ENCODE assay signal across 21 cellular contexts in genomic region chr2:14642499-14642898, GRCh38. TPM values are rescaled to one million over a fixed set of nuclear protein-coding genes. Genes with fewer than 3 reads are reported as not detected.
DNase-seq lines count a peak whose midpoint lies in the region; FAIRE-seq and TF ChIP-seq lines count a peak whose summit lies in the region.
"Had no signal": no experiment of that assay in that cellular context is flagged by ENCODE, and none has a peak within 500 bp of the region (broad histone marks: within the 10 kb centered on the region; RNA-seq: fewer than 3 reads in every experiment).

No MANE protein-coding gene starts in this region.

- H3K27me3 ChIP-seq in Karpas-422 (ENCODE audit: low read length) (no peaks in the 10 kb centered on the region), WERI-Rb-1 (ENCODE audit: insufficient read depth, low read depth, severe bottlenecking) (no peaks in the 10 kb centered on the region)
- H3K27me3 ChIP-seq: upper lobe of right lung had no signal

- H3K27ac ChIP-seq in Karpas-422 (ENCODE audit: low read length) = no peak overlapping the region
- no peak overlapping the region for H3K27ac ChIP-seq in WERI-Rb-1
- H3K27ac ChIP-seq: parathyroid adenoma, spleen, upper lobe of right lung had no signal

- FAIRE-seq in GM19239 (lab: Jason Lieb, UNC) = no peak

- no peaks in the 10 kb centered on the region for H3K9me2 ChIP-seq in Karpas-422 (replicated peaks; ENCODE audit: insufficient read depth, low read length)

- no peak overlapping the region for H3K9ac ChIP-seq in Karpas-422 (ENCODE audit: low read length)
- H3K9ac ChIP-seq: parathyroid adenoma had no signal

- no peaks in the 10 kb centered on the region for H4K20me1 ChIP-seq in Karpas-422 (ENCODE audit: insufficient read depth, low read depth, low read length)

- H3K4me3 ChIP-seq in Karpas-422 (ENCODE audit: low read length) (no peak overlapping the region), WERI-Rb-1 (ENCODE audit: low read depth, low read length) (no peak overlapping the region)
- H3K4me3 ChIP-seq: spleen, upper lobe of right lung had no signal

- H3K27me3 Mint-ChIP-seq in neural crest cell (ENCODE audit: low read depth) = peaks cover 38% of the 10 kb centered on the region
- no peaks in the 10 kb centered on the region for H3K27me3 Mint-ChIP-seq in activated CD4-positive, alpha-beta T cell treated with anti-CD3 and anti-CD28 coated beads, Interleukin-2, amount 10 ng/mL, durations not matched to agents 24 days and 14 days

- no peak overlapping the region for H3K27ac Mint-ChIP-seq in neural crest cell (ENCODE audit: unreplicated experiment)
- H3K27ac Mint-ChIP-seq in activated CD4-positive, alpha-beta T cell treated with anti-CD3 and anti-CD28 coated beads, Interleukin-2, amount 10 ng/mL, durations not matched to agents 24 days and 14 days = no peak overlapping the region
- H3K27ac Mint-ChIP-seq: activated T-helper 2 cell treated with anti-CD3 and anti-CD28 coated beads, Interferon-gamma antibody, Interleukin-2, Interleukin-4, amounts not matched to agents 10 μg/mL and 5 μg/mL and 100 μg/mL, durations not matched to agents 14 hours and 24 hours and 36 hours; stimulated activated naive CD8-positive, alpha-beta T cell treated with anti-CD3 and anti-CD28 coated beads, Interleukin-15, Interleukin-2, amounts not matched to agents 100 ng/mL and 50 ng/mL, for 24 hours; T-helper 1 cell treated with Interleukin-12 subunit alpha and Interleukin-12 subunit beta and Interleukin-4 antibody, amounts not matched to agents 30 μg/mL and 1 μg/mL, for 36 hours had no signal

- H3K36me3 Mint-ChIP-seq in neural crest cell (ENCODE audit: low read depth) = no peaks in the 10 kb centered on the region
- H3K36me3 Mint-ChIP-seq in activated CD4-positive, alpha-beta T cell treated with anti-CD3 and anti-CD28 coated beads, Interleukin-2, amount 10 ng/mL, durations not matched to agents 24 days and 14 days (ENCODE audit: low read depth) = no peaks in the 10 kb centered on the region

- no peaks in the 10 kb centered on the region for H3K79me2 ChIP-seq in Karpas-422 (ENCODE audit: low read length)
- H3K79me2 ChIP-seq: parathyroid adenoma had no signal

- no peaks in the 10 kb centered on the region for H3K36me3 ChIP-seq in Karpas-422 (ENCODE audit: insufficient read depth, low read length)
- no peaks in the 10 kb centered on the region for H3K36me3 ChIP-seq in WERI-Rb-1
- H3K36me3 ChIP-seq: spleen, upper lobe of right lung had no signal

- no peaks in the 10 kb centered on the region for H3K9me3 Mint-ChIP-seq in neural crest cell
- no peaks in the 10 kb centered on the region for H3K9me3 Mint-ChIP-seq in activated CD4-positive, alpha-beta T cell treated with anti-CD3 and anti-CD28 coated beads, Interleukin-2, amount 10 ng/mL, durations not matched to agents 24 days and 14 days
- H3K9me3 Mint-ChIP-seq: activated T-helper 2 cell treated with anti-CD3 and anti-CD28 coated beads, Interferon-gamma antibody, Interleukin-2, Interleukin-4, amounts not matched to agents 10 μg/mL and 5 μg/mL and 100 μg/mL, durations not matched to agents 14 hours and 24 hours and 36 hours; central memory CD8-positive, alpha-beta T cell; stimulated activated naive CD8-positive, alpha-beta T cell treated with anti-CD3 and anti-CD28 coated beads, Interleukin-15, Interleukin-2, amounts not matched to agents 100 ng/mL and 50 ng/mL, for 24 hours; T-helper 1 cell treated with Interleukin-12 subunit alpha and Interleukin-12 subunit beta and Interleukin-4 antibody, amounts not matched to agents 30 μg/mL and 1 μg/mL, for 36 hours had no signal

- no peak overlapping the region for H3K4me2 ChIP-seq in Karpas-422 (ENCODE audit: low read depth, low read length, poor library complexity, severe bottlenecking)

- H3K4me3 Mint-ChIP-seq in neural crest cell = no peak overlapping the region
- no peak overlapping the region for H3K4me3 Mint-ChIP-seq in activated CD4-positive, alpha-beta T cell treated with anti-CD3 and anti-CD28 coated beads, Interleukin-2, amount 10 ng/mL, durations not matched to agents 24 days and 14 days
- H3K4me3 Mint-ChIP-seq: central memory CD8-positive, alpha-beta T cell; stimulated activated naive CD8-positive, alpha-beta T cell treated with anti-CD3 and anti-CD28 coated beads, Interleukin-15, Interleukin-2, amounts not matched to agents 100 ng/mL and 50 ng/mL, for 24 hours; T-helper 1 cell treated with Interleukin-12 subunit alpha and Interleukin-12 subunit beta and Interleukin-4 antibody, amounts not matched to agents 30 μg/mL and 1 μg/mL, for 36 hours had no signal

- intact Hi-C loops in activated CD4-positive, alpha-beta T cell treated with anti-CD3 and anti-CD28 coated beads, Interleukin-2, amount 10 ng/mL, durations not matched to agents 24 days and 14 days (cut with micrococcal nuclease) = no loop called here

- TF ChIP-seq CTCF in WERI-Rb-1 (IDR thresholded peaks at IDR 0.05; ENCODE audit: low read depth, low read length) (peak; percentile 29; the same call in 1 of the 2 replicates), neural crest cell (conservative IDR thresholded peaks at IDR 0.05) (peak; percentile 34)

- H3K9me3 ChIP-seq in Karpas-422 (ENCODE audit: low read length) (no peaks in the 10 kb centered on the region), WERI-Rb-1 (ENCODE audit: severe bottlenecking) (no peaks in the 10 kb centered on the region)
- H3K9me3 ChIP-seq: spleen, upper lobe of right lung had no signal

- H3K4me1 Mint-ChIP-seq in neural crest cell = no peaks in the 10 kb centered on the region
- H3K4me1 Mint-ChIP-seq in activated CD4-positive, alpha-beta T cell treated with anti-CD3 and anti-CD28 coated beads, Interleukin-2, amount 10 ng/mL, durations not matched to agents 24 days and 14 days = no peaks in the 10 kb centered on the region
- H3K4me1 Mint-ChIP-seq: central memory CD8-positive, alpha-beta T cell had no signal

- DNase-seq in DMS 273 (lab: John Stamatoyannopoulos, UW; ENCODE audit: unreplicated experiment) (peak; percentile 8), DMS 273 treated with DMSO at 0.1 percent for 48 hours (lab: John Stamatoyannopoulos, UW) (no peak), Karpas-422 (peak; percentile 53), WERI-Rb-1 (no peak), neural crest cell (ENCODE audit: low read depth, low spot score) (no peak), GM19239 (ENCODE audit: insufficient read length, low spot score) (no peak), pons (ENCODE audit: low spot score) (no peak)
- no peak for DNase-seq in activated CD4-positive, alpha-beta T cell treated with anti-CD3 and anti-CD28 coated beads, Interleukin-2, amount 10 ng/mL, durations not matched to agents 24 days and 14 days
- DNase-seq: 8988T; effector memory CD4-positive, alpha-beta T cell; left ventricle myocardium superior; NCI-H1092 treated with DMSO at 0.1 percent for 48 hours; NCI-H2107; RPMI8226; spleen; upper lobe of right lung had no signal

- no peaks in the 10 kb centered on the region for H3K4me1 ChIP-seq in Karpas-422 (ENCODE audit: low read length)
- H3K4me1 ChIP-seq: parathyroid adenoma, spleen, upper lobe of right lung had no signal

- no peak overlapping the region for H2AFZ ChIP-seq in Karpas-422 (ENCODE audit: low read length)
- H2AFZ ChIP-seq: parathyroid adenoma had no signal

RNA-seq across cellular contexts. Expression of gene LRATD1, which starts 10.0 kb away (rescaled TPM):
- total RNA-seq in Karpas-422 (2014; rRNA removed; shearing (Covaris generic); ENCODE audit: low replicate concordance) = not detected in 2 replicates
- total RNA-seq in neural crest cell = 3.0 and 3.6 TPM in 2 replicates
- not detected in 2 replicates for total RNA-seq in activated CD4-positive, alpha-beta T cell treated with anti-CD3 and anti-CD28 coated beads, Interleukin-2, amount 10 ng/mL, durations not matched to agents 24 days and 14 days
- total RNA-seq: activated T-helper 2 cell treated with anti-CD3 and anti-CD28 coated beads, Interferon-gamma antibody, Interleukin-2, Interleukin-4, amounts not matched to agents 10 μg/mL and 5 μg/mL and 100 μg/mL, durations not matched to agents 14 hours and 24 hours and 36 hours had no signal

Comparison
In these comparisons a context has a peak if more than half of its experiments do, and no peak if none do; other contexts are left out.
1. DNase-seq: peak in DMS 273 (single experiment) and Karpas-422 (single experiment); none in DMS 273 treated with DMSO at 0.1 percent for 48 hours (single experiment), WERI-Rb-1 (single experiment), neural crest cell (single experiment), activated CD4-positive, alpha-beta T cell treated with anti-CD3 and anti-CD28 coated beads, Interleukin-2, amount 10 ng/mL, durations not matched to agents 24 days and 14 days (single experiment), GM19239 (single experiment) and pons (single experiment).